ENCODE assay signal across 8 cellular contexts in the genomic region with DNA sequence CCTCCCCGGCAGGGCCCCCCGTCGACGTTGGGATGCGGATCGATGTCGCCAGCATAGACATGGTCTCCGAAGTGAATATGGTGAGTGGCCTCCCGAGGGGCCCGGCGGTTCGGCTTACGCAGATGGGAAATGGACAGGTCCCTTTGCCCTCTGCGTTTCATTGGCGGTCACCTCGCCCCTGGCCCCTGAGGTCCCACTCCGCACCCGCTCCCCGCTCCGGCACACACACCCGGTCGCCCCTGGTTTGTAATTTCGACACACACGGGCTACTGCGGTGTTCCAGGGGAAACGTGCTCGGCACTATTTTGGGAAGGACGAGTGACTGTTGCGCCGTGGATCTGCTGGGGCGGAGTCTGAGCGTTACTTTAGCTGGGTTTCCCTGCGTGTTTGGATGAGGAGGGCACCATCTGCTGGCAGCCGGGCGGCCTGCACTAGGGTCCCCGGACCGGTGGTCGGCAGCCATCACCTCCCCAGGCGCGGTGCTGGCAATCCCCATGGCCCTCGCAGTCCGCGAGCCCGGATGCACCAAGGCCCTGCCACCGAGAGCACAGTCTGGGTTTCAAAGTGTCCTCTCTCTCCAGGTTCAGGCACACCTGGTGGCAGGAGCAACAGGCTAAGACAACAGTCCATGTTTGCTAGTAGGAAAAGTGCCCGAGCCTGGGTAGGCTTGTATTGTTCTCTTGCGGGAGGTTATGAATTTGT. TPM values are rescaled to one million over a fixed set of nuclear protein-coding genes. Genes with fewer than 3 reads are reported as not detected.
DNase-seq lines count a peak whose midpoint lies in the region; ATAC-seq and TF ChIP-seq lines count a peak whose summit lies in the region.

No MANE protein-coding gene starts in this region.

- in situ Hi-C loops in GM13977 (cut with MboI; ENCODE audit: low pct_unique_long_range_greater_than_20kb, low sequenced_read_pairs, unreplicated experiment), result no loop called here

- DNase-seq in GM13977 (ENCODE audit: low spot score), result peak; percentile 62
- peak; percentile 39 for DNase-seq in NCI-H1694 (lab: John Stamatoyannopoulos, UW)
- peak; percentile 46 for DNase-seq in activated CD4-positive, alpha-beta memory T cell treated with anti-CD3 and anti-CD28 coated beads, Interleukin-2, amount 10 ng/mL, durations not matched to agents 7 days and 5 days
- peak; percentile 47 for DNase-seq in epithelial cell of esophagus (ENCODE audit: low read depth)
- DNase-seq in mesothelial cell of epicardium (ENCODE audit: low spot score in 2 of 2, unreplicated experiment in 2 of 2), result peak; percentile 32 to 82
- peak; percentile 48 for DNase-seq in stomach

- no peak overlapping the region for H3K27ac Mint-ChIP-seq in activated CD4-positive, alpha-beta memory T cell treated with anti-CD3 and anti-CD28 coated beads, Interleukin-2, amount 10 ng/mL, durations not matched to agents 7 days and 5 days
- H3K27ac Mint-ChIP-seq in mesothelial cell of epicardium, result no peak overlapping the region

- no peaks in the 10 kb centered on the region for H3K36me3 ChIP-seq in stomach

- H3K27me3 Mint-ChIP-seq in activated CD4-positive, alpha-beta memory T cell treated with anti-CD3 and anti-CD28 coated beads, Interleukin-2, amount 10 ng/mL, durations not matched to agents 7 days and 5 days, result peaks cover 37% of the 10 kb centered on the region
- peaks cover 68% of the 10 kb centered on the region for H3K27me3 Mint-ChIP-seq in mesothelial cell of epicardium (ENCODE audit: low read depth)

- TF ChIP-seq CTCF in 22Rv1 (IDR thresholded peaks at IDR 0.05) (peak; percentile 91), GM13977 (IDR thresholded peaks at IDR 0.05; ENCODE audit: extremely low read depth, insufficient read depth, missing control alignments) (peak; percentile 84), epithelial cell of esophagus (IDR thresholded peaks at IDR 0.05; ENCODE audit: insufficient read depth, low read depth, low read length, missing control alignments) (peak; percentile 59), mesothelial cell of epicardium (IDR thresholded peaks at IDR 0.05; ENCODE audit: unreplicated experiment) (peak; percentile 76), stomach (IDR thresholded peaks at IDR 0.05) (peak in 4 of 7 experiments; percentile 26 to 53 (median 46))

- no peak overlapping the region for H3K27ac ChIP-seq in 22Rv1
- no peak overlapping the region for H3K27ac ChIP-seq in stomach

- no peaks in the 10 kb centered on the region for H3K9me3 Mint-ChIP-seq in activated CD4-positive, alpha-beta memory T cell treated with anti-CD3 and anti-CD28 coated beads, Interleukin-2, amount 10 ng/mL, durations not matched to agents 7 days and 5 days
- H3K9me3 Mint-ChIP-seq in mesothelial cell of epicardium, result no peaks in the 10 kb centered on the region

- intact Hi-C loops in stomach (cut with DNase I; ENCODE audit: low total_unique reads), result no loop called here

- no peak for TF ChIP-seq EP300 in stomach (IDR thresholded peaks at IDR 0.05)

- peaks cover 8 to 21% (median 18%) of the 10 kb centered on the region in 4 donors for H3K4me1 ChIP-seq in stomach

- WGBS in stomach, 5 donors, result 2 to 3% (median 2%) methylated on average over 23 to 47 of the region's 47 CpGs

- H3K27me3 ChIP-seq in stomach, result peaks cover 0 to 30% (median 23%) of the 10 kb centered on the region in 3 donors

- peaks cover 18% of the 10 kb centered on the region for H3K4me1 Mint-ChIP-seq in activated CD4-positive, alpha-beta memory T cell treated with anti-CD3 and anti-CD28 coated beads, Interleukin-2, amount 10 ng/mL, durations not matched to agents 7 days and 5 days
- H3K4me1 Mint-ChIP-seq in mesothelial cell of epicardium, result peaks cover 14% of the 10 kb centered on the region

- no peaks in the 10 kb centered on the region for H3K9me3 ChIP-seq in stomach

- H3K4me3 ChIP-seq in epithelial cell of esophagus (ENCODE audit: low read length) (peak overlapping the region; percentile 42), stomach (peak overlapping the region; percentile 39 to 57 (median 46))

- CTCF ChIA-PET in activated CD4-positive, alpha-beta memory T cell treated with anti-CD3 and anti-CD28 coated beads, Interleukin-2, amount 10 ng/mL, durations not matched to agents 7 days and 5 days (lab: Charles Lee), result interaction anchor here (1.0 to 1.1 kb wide), 3 partner anchors 32 to 189 kb away, joined by 3 to 6 read pairs (median 3); no protein-coding TSS in a partner anchor

- TF ChIP-seq POLR2A in stomach (IDR thresholded peaks at IDR 0.05), result no peak

- H3K36me3 Mint-ChIP-seq in activated CD4-positive, alpha-beta memory T cell treated with anti-CD3 and anti-CD28 coated beads, Interleukin-2, amount 10 ng/mL, durations not matched to agents 7 days and 5 days (ENCODE audit: low read depth), result no peaks in the 10 kb centered on the region
- no peaks in the 10 kb centered on the region for H3K36me3 Mint-ChIP-seq in mesothelial cell of epicardium

- peak overlapping the region; percentile 38 for H3K4me3 Mint-ChIP-seq in activated CD4-positive, alpha-beta memory T cell treated with anti-CD3 and anti-CD28 coated beads, Interleukin-2, amount 10 ng/mL, durations not matched to agents 7 days and 5 days
- H3K4me3 Mint-ChIP-seq in mesothelial cell of epicardium, result peak overlapping the region; percentile 63

- POLR2A ChIA-PET in activated CD4-positive, alpha-beta memory T cell treated with anti-CD3 and anti-CD28 coated beads, Interleukin-2, amount 10 ng/mL, durations not matched to agents 7 days and 5 days (lab: Charles Lee), result no interaction called here

- ATAC-seq in HG02852 (IDR thresholded peaks at IDR 0.05; ENCODE audit: unreplicated experiment), result peak; percentile 92

RNA-seq across cellular contexts. Expression of gene GABRB1, which starts 1.2 kb away (rescaled TPM):
- not detected for total RNA-seq in activated CD4-positive, alpha-beta memory T cell treated with anti-CD3 and anti-CD28 coated beads, Interleukin-2, amount 10 ng/mL, durations not matched to agents 7 days and 5 days
- total RNA-seq in mesothelial cell of epicardium, result not detected in 3 replicates
- total RNA-seq in stomach, result 1 to 10 TPM in 1 of 5 donors, not detected in 4; 2.8 TPM
- not detected for polyA plus RNA-seq in stomach

RNA-seq across cellular contexts. Expression of gene GABRA4, which starts 39.2 kb away (rescaled TPM):
- not detected for total RNA-seq in activated CD4-positive, alpha-beta memory T cell treated with anti-CD3 and anti-CD28 coated beads, Interleukin-2, amount 10 ng/mL, durations not matched to agents 7 days and 5 days
- total RNA-seq in mesothelial cell of epicardium, result not detected in 3 replicates
- under 1 TPM in 1 of 5 donors, not detected in 4; 0.37 TPM for total RNA-seq in stomach
- polyA plus RNA-seq in stomach, result under 1 TPM in 1 of 3 donors, not detected in 2; 0.05 TPM
